ENCODE assay signal across 25 cellular contexts in the genomic region with DNA sequence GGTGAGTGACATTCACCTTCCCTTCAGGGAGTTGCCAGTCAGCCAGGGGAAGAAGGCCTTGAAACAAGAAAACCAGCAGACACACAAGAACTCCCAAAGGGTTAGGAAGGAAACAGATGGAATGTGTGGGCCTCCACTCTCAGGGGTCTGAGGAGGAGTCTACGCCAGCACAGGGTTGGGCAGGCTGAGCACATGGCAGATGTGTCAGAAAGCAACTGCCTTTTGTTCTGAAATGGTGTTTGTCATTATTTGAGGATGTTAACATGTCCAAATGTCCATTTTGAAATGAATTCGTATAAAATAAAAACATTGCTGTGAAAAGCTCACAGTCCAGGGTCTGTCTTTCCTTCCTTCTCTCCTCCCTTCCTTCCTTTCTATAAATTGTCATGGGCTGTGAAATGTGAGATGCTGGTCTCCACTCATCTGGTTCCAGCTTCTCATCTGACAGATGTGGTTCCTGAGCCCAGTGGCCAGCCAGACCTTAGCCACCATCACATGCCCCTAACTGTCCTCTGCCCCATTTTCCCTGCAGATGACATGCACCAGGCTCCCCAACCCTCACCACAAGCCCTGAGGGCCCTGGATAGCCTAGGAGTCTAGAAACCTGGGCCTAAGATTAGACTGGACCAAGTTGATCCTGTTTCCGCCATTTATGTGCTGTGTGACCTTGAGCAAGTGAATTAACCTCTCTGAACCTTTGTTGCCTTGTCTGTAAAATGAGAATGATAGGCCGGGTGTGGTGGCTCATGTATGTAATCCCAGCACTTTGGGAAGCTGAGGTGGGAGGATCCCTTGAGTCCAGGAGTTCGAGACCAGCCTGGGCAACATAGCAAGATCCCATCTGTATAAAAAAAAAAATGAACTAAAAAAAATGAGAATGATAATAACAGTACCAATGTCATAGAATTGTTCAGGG. TPM values are rescaled to one million over a fixed set of nuclear protein-coding genes. Genes with fewer than 3 reads are reported as not detected.
DNase-seq lines count a peak whose midpoint lies in the region; ATAC-seq, FAIRE-seq and TF ChIP-seq lines count a peak whose summit lies in the region.
"Had no signal": no experiment of that assay in that cellular context is flagged by ENCODE, and none has a peak within 500 bp of the region (broad histone marks: within the 10 kb centered on the region; RNA-seq: fewer than 3 reads in every experiment).

No MANE protein-coding gene starts in this region.

- H3K4me3 ChIP-seq in K562, result no peak overlapping the region
- peak overlapping the region in 1 of 3 donors; percentile 22 for H3K4me3 ChIP-seq in skeletal muscle tissue (ENCODE audit: low read length in 3 of 3)
- no peak overlapping the region for H3K4me3 ChIP-seq in colonic mucosa
- no peak overlapping the region for H3K4me3 ChIP-seq in right cardiac atrium (ENCODE audit: low read length)
- H3K4me3 ChIP-seq: transverse colon had no signal

- H2AFZ ChIP-seq in K562 (ENCODE audit: low read depth, low read length), result no peak overlapping the region

- TF ChIP-seq EP300 in K562 (IDR thresholded peaks at IDR 0.05; ENCODE audit: low read length), result no peak

- H3K9ac ChIP-seq in K562 (ENCODE audit: insufficient read depth in 1 of 2, low read depth in 2 of 2, low read length in 2 of 2) (no peak overlapping the region), skeletal muscle tissue (ENCODE audit: low read depth in 1 of 3, low read length in 3 of 3) (peak overlapping the region in 1 of 3 donors; percentile 50), colonic mucosa (ENCODE audit: low read depth in 2 of 2, low read length in 2 of 2) (no peak overlapping the region)

- H3K4me1 ChIP-seq in K562 (replicated peaks in 1 of 2; ENCODE audit: control insufficient read depth in 2 of 2, insufficient read depth in 2 of 2, low read length in 2 of 2), result peaks cover 0 to 4% of the 10 kb centered on the region in 2 experiments; a peak in 2 of 5 replicates
- peaks cover 51 to 78% (median 70%) of the 10 kb centered on the region in 3 donors for H3K4me1 ChIP-seq in skeletal muscle tissue (ENCODE audit: control insufficient read depth in 3 of 3, insufficient read depth in 3 of 3, low read length in 3 of 3)
- H3K4me1 ChIP-seq in colonic mucosa, result peaks cover 11% of the 10 kb centered on the region
- peaks cover 10% of the 10 kb centered on the region for H3K4me1 ChIP-seq in right cardiac atrium (ENCODE audit: control insufficient read depth, insufficient read depth, low read length)

- no peak overlapping the region for H3K4me2 ChIP-seq in K562 (ENCODE audit: insufficient read depth, low read length)

- DNase-seq in NCI-H2171 (lab: John Stamatoyannopoulos, UW) (peak; percentile 27), K562 (ENCODE audit: extremely low read depth in 1 of 4, low spot score in 3 of 4) (no peak), left kidney (ENCODE audit: low read depth, low spot score) (peak; percentile 48), colonic mucosa (no peak), DMS79 (lab: John Stamatoyannopoulos, UW) (no peak), right cardiac atrium (no peak)
- DNase-seq: activated CD4-positive, alpha-beta T cell treated with anti-CD3 and anti-CD28 coated beads for 48 hours; activated naive CD4-positive, alpha-beta T cell; activated T-cell treated with anti-CD3 and anti-CD28 coated beads, Interleukin-2, amount 50 U/mL, for 4 hours; brain microvascular endothelial cell; GF-D8; GOT3; Kasumi-1; NCI-H1092 treated with DMSO at 0.1 percent for 48 hours; NCI-H1930; NCI-H2227 treated with DMSO at 0.1 percent for 48 hours; NCI-H748 treated with DMSO at 0.1 percent for 48 hours; stimulated activated CD4-positive, alpha-beta T cell treated with anti-CD3 and anti-CD28 coated beads, Interleukin-15, amount 100 ng/mL, for 24 hours; transverse colon had no signal

- TF ChIP-seq CTCF in K562 (IDR thresholded peaks at IDR 0.05 in 2 of 3, conservative IDR thresholded peaks at IDR 0.05 in 1 of 3; ENCODE audit: insufficient read depth in 2 of 3, low read depth in 1 of 3, low read length in 3 of 3), result no peak
- TF ChIP-seq CTCF in colonic mucosa (IDR thresholded peaks at IDR 0.05), result no peak

- H4K20me1 ChIP-seq in K562 (replicated peaks; ENCODE audit: control insufficient read depth, insufficient read depth, low read length), result no peaks in the 10 kb centered on the region

- TF ChIP-seq POLR2A in K562 (conservative IDR thresholded peaks at IDR 0.05), result no peak

- H3K27me3 ChIP-seq in K562 (ENCODE audit: control insufficient read depth in 2 of 2, insufficient read depth in 2 of 2, low read length in 2 of 2) (no peaks in the 10 kb centered on the region), skeletal muscle tissue (ENCODE audit: control insufficient read depth in 3 of 3, insufficient read depth in 3 of 3, low read length in 3 of 3) (no peaks in the 10 kb centered on the region), colonic mucosa (no peaks in the 10 kb centered on the region), right cardiac atrium (ENCODE audit: control insufficient read depth, insufficient read depth) (no peaks in the 10 kb centered on the region)
- H3K27me3 ChIP-seq: brain microvascular endothelial cell, transverse colon had no signal

- FAIRE-seq in K562 (lab: Jason Lieb, UNC), result no peak
- FAIRE-seq: colon, keratinocyte had no signal

- no peak for TF ChIP-seq RAD21 in K562 (CRISPR knock-in tag; conservative IDR thresholded peaks at IDR 0.05 in 1 of 2, IDR thresholded peaks at IDR 0.05 in 1 of 2)

- H3K9me3 ChIP-seq in K562 (replicated peaks; ENCODE audit: control insufficient read depth, insufficient read depth, low read depth, low read length) (no peaks in the 10 kb centered on the region), skeletal muscle tissue (ENCODE audit: control insufficient read depth in 3 of 3, low read length in 3 of 3) (no peaks in the 10 kb centered on the region), colonic mucosa (no peaks in the 10 kb centered on the region), right cardiac atrium (ENCODE audit: control insufficient read depth, low read length) (no peaks in the 10 kb centered on the region)
- H3K9me3 ChIP-seq: transverse colon had no signal

- POLR2A ChIA-PET in K562 (lab: Yijun Ruan, JAX), result no interaction called here

- intact Hi-C loops in K562 (cut with micrococcal nuclease), result no loop called here
- intact Hi-C loops in colonic mucosa (cut with DNase I), result no loop called here
- intact Hi-C loops in right cardiac atrium (cut with DNase I), result no loop called here

- BruUV-seq in K562 (replicated peaks; lab: Mats Ljungman, UMichigan), result no TSS peak

- no peaks in the 10 kb centered on the region for H3K9me1 ChIP-seq in K562 (ENCODE audit: control insufficient read depth, insufficient read depth, low read length)

- H3K36me3 ChIP-seq in K562 (ENCODE audit: control insufficient read depth, insufficient read depth, low read length), result no peaks in the 10 kb centered on the region
- no peaks in the 10 kb centered on the region for H3K36me3 ChIP-seq in skeletal muscle tissue (ENCODE audit: control insufficient read depth in 3 of 3, insufficient read depth in 3 of 3, low read length in 3 of 3)
- no peaks in the 10 kb centered on the region for H3K36me3 ChIP-seq in colonic mucosa
- H3K36me3 ChIP-seq: brain microvascular endothelial cell, transverse colon had no signal

- in situ Hi-C loops in K562 (cut with MboI), result no loop called here

- 17% methylated on average over 4 of the region's 5 CpGs for WGBS in K562 (ENCODE audit: insufficient coverage, low coverage, missing lambda C conversion rate)
- 80% methylated on average over 5 of the region's 5 CpGs for WGBS in right cardiac atrium

- H3K79me2 ChIP-seq in K562 (ENCODE audit: control insufficient read depth, insufficient read depth, low read length), result no peaks in the 10 kb centered on the region

- ATAC-seq in K562 (no peak), right cardiac atrium (no peak)
- ATAC-seq: activated T-cell treated with anti-CD3 and anti-CD28 coated beads, Interleukin-2, amount 50 U/mL, for 4 hours; sciatic nerve had no signal

- CTCF ChIA-PET in K562 (lab: Yijun Ruan, JAX; ENCODE audit: low intra/inter-chr PET ratio), result interaction anchor here (0.6 kb wide), 1 partner anchor 118 kb away, joined by 3 read pairs; no protein-coding TSS in a partner anchor

- H3K27ac ChIP-seq in K562 (ENCODE audit: extremely low read depth, low read depth, low read length), result no peak overlapping the region
- H3K27ac ChIP-seq in skeletal muscle tissue (ENCODE audit: low read depth, low read length), result peak overlapping the region; percentile 28
- H3K27ac ChIP-seq in colonic mucosa, result no peak overlapping the region
- no peak overlapping the region for H3K27ac ChIP-seq in right cardiac atrium (ENCODE audit: low read length)
- H3K27ac ChIP-seq: brain microvascular endothelial cell, transverse colon had no signal

TF ChIP-seq in K562, 482 proteins besides CTCF, POLR2A, EP300 and RAD21 (continues in another document):
- peak; percentile 87 for TF ChIP-seq RBM25 (IDR thresholded peaks at IDR 0.05; ENCODE audit: low read depth, low read length, severe bottlenecking)

RNA-seq across cellular contexts. Expression of gene CRYBB3, which starts 56.2 kb away (rescaled TPM):
- not detected in 2 replicates for total RNA-seq in K562 (2011; cell fraction: chromatin; rRNA removed; ENCODE audit: low replicate concordance)
- not detected in 2 replicates for total RNA-seq in K562 (2011; cell fraction: nucleolus; rRNA removed)
- total RNA-seq in K562 (2011; cell fraction: nucleoplasm; rRNA removed), result not detected in 2 replicates
- total RNA-seq in K562 (2014; rRNA removed) (not detected in 2 replicates), K562 (2014; rRNA removed; fragmentation: Illumina TruSeq; extraction: Trizol) (not detected in 2 replicates), K562 (2015; rRNA removed; fragmentation: Illumina TruSeq; extraction: Trizol) (not detected in 2 replicates), K562 (2021) (not detected in 2 replicates), skeletal muscle tissue (not detected), colonic mucosa (under 1 TPM; 0.48 to 0.72 TPM), right cardiac atrium (not detected)
- polyA plus RNA-seq in K562 (2011; rRNA removed) (not detected in 2 replicates), K562 (2014; fragmentation: Illumina TruSeq; extraction: Trizol) (not detected in 2 replicates), K562 (2014; fragmentation: Nextera tagmentation; extraction: Ambion mirVana) (not detected), K562 (2014; rRNA removed) (not detected in 2 replicates), right cardiac atrium (0.11 TPM)
- not detected in 2 replicates for polyA plus RNA-seq in K562 (2011; cell fraction: cytosol; rRNA removed)
- not detected in 2 replicates for polyA plus RNA-seq in K562 (2011; cell fraction: nucleus; rRNA removed)
- not detected in 2 replicates for polyA plus RNA-seq in K562 (2012)
- not detected in 2 replicates for polyA minus RNA-seq in K562 (2011; rRNA and poly(A)+ RNA removed)
- not detected in 2 replicates for polyA minus RNA-seq in K562 (2011; cell fraction: cytosol; rRNA and poly(A)+ RNA removed)
- polyA minus RNA-seq in K562 (2011; cell fraction: nucleus; rRNA and poly(A)+ RNA removed), result not detected in 2 replicates
- total RNA-seq: osteocyte, RPMI7951, sciatic nerve had no signal
- polyA plus RNA-seq: keratinocyte had no signal

Comparison
In these comparisons a context has a peak if more than half of its experiments do, and no peak if none do; other contexts are left out.
1. DNase-seq: peak in NCI-H2171 (single experiment) and left kidney (single experiment); none in K562 (0 of 4), colonic mucosa (single experiment), DMS79 (single experiment) and right cardiac atrium (0 of 3).